In the genomic region with DNA sequence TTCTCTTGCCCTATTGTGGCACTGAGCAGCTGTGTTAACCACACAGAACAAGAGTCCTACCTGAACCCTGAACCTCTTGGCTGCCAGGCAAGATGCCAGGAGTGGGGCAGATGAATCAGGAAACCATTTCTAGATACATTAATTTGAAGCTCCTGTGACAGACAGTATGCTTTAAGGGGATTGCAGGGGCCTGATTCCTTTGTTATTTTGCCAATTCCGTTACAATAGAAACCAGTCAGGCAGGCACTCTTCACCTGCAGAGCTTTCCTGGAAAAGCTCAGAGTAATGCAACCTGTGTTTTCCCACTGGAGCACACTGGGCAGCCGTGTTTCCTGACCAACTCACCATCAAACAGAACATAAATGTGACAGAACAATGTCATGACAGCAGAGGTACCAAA, we compare ENCODE assay signal across 17 cellular contexts.
DNase-seq lines count a peak whose midpoint lies in the region; ATAC-seq, FAIRE-seq and TF ChIP-seq lines count a peak whose summit lies in the region.
"Had no signal": no experiment of that assay in that cellular context is flagged by ENCODE, and none has a peak within 500 bp of the region (broad histone marks: within the 10 kb centered on the region; RNA-seq: fewer than 3 reads in every experiment).

No MANE protein-coding gene starts in this region.

- no peak for TF ChIP-seq CTCF in H1 (IDR thresholded peaks at IDR 0.05; ENCODE audit: control extremely low read depth in 1 of 3, insufficient read depth in 1 of 3, low read depth in 1 of 3, low read length in 3 of 3)
- no peak for TF ChIP-seq CTCF in H9 (conservative IDR thresholded peaks at IDR 0.05)

- H2AK5ac ChIP-seq in H1 (ENCODE audit: low read depth, low read length) (no peak overlapping the region), H9 (ENCODE audit: insufficient read length, low read length) (no peak overlapping the region)

- no peak for TF ChIP-seq POLR2A in H1 (IDR thresholded peaks at IDR 0.05; ENCODE audit: control extremely low read depth in 1 of 2, low read depth in 2 of 2, low read length in 2 of 2)

- no peaks in the 10 kb centered on the region for H3K79me2 ChIP-seq in H1 (ENCODE audit: control insufficient read depth in 1 of 2, insufficient read depth in 2 of 2, low read length in 2 of 2)
- no peaks in the 10 kb centered on the region for H3K79me2 ChIP-seq in H9 (ENCODE audit: insufficient read depth, low read length)

- H3T11ph ChIP-seq in H9 (ENCODE audit: low read length): no peak overlapping the region

- ATAC-seq in GM18498 (IDR thresholded peaks at IDR 0.05; ENCODE audit: unreplicated experiment) (no peak), HG02678 (IDR thresholded peaks at IDR 0.05; ENCODE audit: unreplicated experiment) (no peak)
- ATAC-seq: T-helper 17 cell had no signal

- no peaks in the 10 kb centered on the region for H3K9me3 Mint-ChIP-seq in H9
- peaks cover 10% of the 10 kb centered on the region for H3K9me3 Mint-ChIP-seq in activated T-helper 1 cell treated with anti-CD3 and anti-CD28 coated beads, Interleukin-12 subunit alpha, Interleukin-12 subunit beta, Interleukin-2, Interleukin-4 antibody, amounts not matched to agents 30 ng/mL and 10 ng/mL and 1 ng/mL, durations not matched to agents 14 hours and 24 hours and 36 hours

- POLR2A ChIA-PET in H1 (lab: Charles Lee; ENCODE audit: partially characterized antibody): no interaction called here

- H3K56ac ChIP-seq in H1 (replicated peaks; ENCODE audit: insufficient read length, low read depth, low read length) (no peak overlapping the region), H9 (ENCODE audit: insufficient read length, low read depth, low read length) (no peak overlapping the region)

- H2BK12ac ChIP-seq in H1 (ENCODE audit: low read depth, low read length) (no peak overlapping the region; the same call in 1 of the 2 replicates), H9 (ENCODE audit: insufficient read length, low read depth, low read length) (no peak overlapping the region)

- no peak overlapping the region for H3K4ac ChIP-seq in H1 (replicated peaks; ENCODE audit: insufficient read length, low read depth, low read length)
- H3K4ac ChIP-seq in H9 (ENCODE audit: low read depth, low read length): no peak overlapping the region

- H3K4me1 ChIP-seq in H1 (replicated peaks in 1 of 4; ENCODE audit: control insufficient read depth in 3 of 4, insufficient read depth in 4 of 4, low read length in 3 of 4): peaks cover 0 to 9% (median 4%) of the 10 kb centered on the region in 4 experiments; a peak in 6 of 7 replicates
- no peaks in the 10 kb centered on the region; the same call in 1 of the 2 replicates for H3K4me1 ChIP-seq in H9 (ENCODE audit: insufficient read depth, low read length)
- H3K4me1 ChIP-seq: HAP-1 had no signal

- H3K27me3 ChIP-seq in H1 (replicated peaks in 1 of 4; ENCODE audit: control insufficient read depth in 3 of 4, extremely low read depth in 1 of 4, insufficient read depth in 3 of 4, low read length in 3 of 4) (no peaks in the 10 kb centered on the region), H9 (ENCODE audit: insufficient read depth, low read length) (no peaks in the 10 kb centered on the region)

- no peak for TF ChIP-seq RAD21 in H1 (IDR thresholded peaks at IDR 0.05 in 1 of 2, conservative IDR thresholded peaks at IDR 0.05 in 1 of 2; ENCODE audit: low read depth in 2 of 2, low read length in 2 of 2)

- H4K5ac ChIP-seq in H1 (ENCODE audit: insufficient read length, low read depth, low read length) (no peak overlapping the region), H9 (ENCODE audit: insufficient read length, low read depth, low read length) (no peak overlapping the region)

- no peak overlapping the region for H3K18ac ChIP-seq in H1 (ENCODE audit: extremely low read depth, low read length)
- no peak overlapping the region for H3K18ac ChIP-seq in H9 (ENCODE audit: insufficient read length, low read depth, low read length)

- H3K36me3 ChIP-seq in H1 (ENCODE audit: control insufficient read depth in 2 of 4, insufficient read depth in 4 of 4, low read length in 3 of 4): no peaks in the 10 kb centered on the region
- H3K36me3 ChIP-seq: HAP-1 had no signal

- H3K79me1 ChIP-seq in H1 (ENCODE audit: low read depth, low read length) (no peaks in the 10 kb centered on the region), H9 (ENCODE audit: insufficient read depth, low read depth, low read length, poor library complexity, severe bottlenecking) (no peaks in the 10 kb centered on the region)

- peak; percentile 48 for DNase-seq in DMS53 treated with DMSO at 0.1 percent for 48 hours (lab: John Stamatoyannopoulos, UW; ENCODE audit: unreplicated experiment)
- DNase-seq in NCI-H1105 treated with DMSO at 0.1 percent for 48 hours (lab: John Stamatoyannopoulos, UW): peak; percentile 50
- peak; percentile 87 for DNase-seq in NCI-H345 (lab: John Stamatoyannopoulos, UW)
- no peak for DNase-seq in H1 (ENCODE audit: low read depth in 1 of 2, low spot score in 2 of 2)
- DNase-seq in H9: no peak
- DNase-seq in activated T-helper 1 cell treated with anti-CD3 and anti-CD28 coated beads, Interleukin-12 subunit alpha, Interleukin-12 subunit beta, Interleukin-2, Interleukin-4 antibody, amounts not matched to agents 30 ng/mL and 10 ng/mL and 1 ng/mL, durations not matched to agents 14 hours and 24 hours and 36 hours (ENCODE audit: low spot score): no peak
- DNase-seq: Calu3; NCI-H524 treated with DMSO at 0.1 percent for 48 hours; NK-92 treated with Interleukin-12 subunit alpha and Interleukin-12 subunit beta, amount 100 ng/mL, for 24 hours; OCI-M1; T-helper 17 cell had no signal

- FAIRE-seq in H1 (lab: Jason Lieb, UNC): no peak
- FAIRE-seq: GM12892, GM19239 had no signal

- H3K27ac ChIP-seq in H1 (ENCODE audit: low read depth, low read length): no peak overlapping the region
- H3K27ac ChIP-seq in H9 (ENCODE audit: insufficient read length, low read depth, low read length): no peak overlapping the region
- H3K27ac ChIP-seq: HL-60 had no signal

- H3K4me3 ChIP-seq in H1 (ENCODE audit: extremely low read depth in 1 of 4, insufficient read depth in 2 of 4, low read depth in 3 of 4, low read length in 4 of 4): no peak overlapping the region
- H3K4me3 ChIP-seq: HAP-1 had no signal

- H3K23ac ChIP-seq in H1 (ENCODE audit: insufficient read length) (no peak overlapping the region), H9 (ENCODE audit: insufficient read length, low read depth, low read length) (no peak overlapping the region)

- CTCF ChIA-PET in H1 (lab: Charles Lee; ENCODE audit: partially characterized antibody): interaction anchor here (1.1 to 12.3 kb wide), 7 partner anchors 8 to 458 kb away, joined by 3 to 197 read pairs (median 4); no protein-coding TSS in a partner anchor

- H3K23me2 ChIP-seq in H1 (ENCODE audit: low read depth, low read length): no peaks in the 10 kb centered on the region
- H3K23me2 ChIP-seq in H9 (ENCODE audit: insufficient read length, low read depth, low read length, poor library complexity, severe bottlenecking): no peaks in the 10 kb centered on the region

- H2BK5ac ChIP-seq in H1 (ENCODE audit: low read depth, low read length) (no peak overlapping the region), H9 (ENCODE audit: insufficient read length, low read length) (no peak overlapping the region)

- H4K20me1 ChIP-seq in H1 (replicated peaks in 1 of 2; ENCODE audit: control insufficient read depth in 1 of 2, insufficient read depth in 2 of 2, low read length in 2 of 2) (no peaks in the 10 kb centered on the region), H9 (ENCODE audit: control insufficient read depth, insufficient read depth, insufficient read length) (no peaks in the 10 kb centered on the region)

- H2AFZ ChIP-seq in H1 (ENCODE audit: low read length) (no peak overlapping the region), H9 (ENCODE audit: low read length) (no peak overlapping the region)

- 50% methylated on average over 2 of the region's 2 CpGs; no CpG with 5 or more reads in 1 of the 2 experiments for WGBS in H1 (ENCODE audit: extremely low coverage in 1 of 2, insufficient coverage in 1 of 2, insufficient read length in 1 of 2, insufficient replicate concordance in 2 of 2, low coverage in 1 of 2, low lambda C conversion rate in 2 of 2, missing lambda C conversion rate in 1 of 2), 2 experiments
- WGBS in H9 (ENCODE audit: extremely low coverage, insufficient read length, low lambda C conversion rate): no CpG with 5 or more reads among the region's 2 CpGs

- no peaks in the 10 kb centered on the region for H3K36me3 Mint-ChIP-seq in H9 (ENCODE audit: insufficient read depth in 1 of 3, low read depth in 3 of 3)
- H3K36me3 Mint-ChIP-seq in activated T-helper 1 cell treated with anti-CD3 and anti-CD28 coated beads, Interleukin-12 subunit alpha, Interleukin-12 subunit beta, Interleukin-2, Interleukin-4 antibody, amounts not matched to agents 30 ng/mL and 10 ng/mL and 1 ng/mL, durations not matched to agents 14 hours and 24 hours and 36 hours (ENCODE audit: low read depth): no peaks in the 10 kb centered on the region

- H4K8ac ChIP-seq in H1 (ENCODE audit: extremely low read depth, insufficient read depth, low read length): no peak overlapping the region
- H4K8ac ChIP-seq in H9 (replicated peaks; ENCODE audit: insufficient read length, low read depth, low read length): no peak overlapping the region

- H3K14ac ChIP-seq in H1 (ENCODE audit: insufficient read length) (no peak overlapping the region), H9 (ENCODE audit: insufficient read depth, low read length) (no peak overlapping the region)

- H3K4me3 Mint-ChIP-seq in H9: no peak overlapping the region
- no peak overlapping the region for H3K4me3 Mint-ChIP-seq in activated T-helper 1 cell treated with anti-CD3 and anti-CD28 coated beads, Interleukin-12 subunit alpha, Interleukin-12 subunit beta, Interleukin-2, Interleukin-4 antibody, amounts not matched to agents 30 ng/mL and 10 ng/mL and 1 ng/mL, durations not matched to agents 14 hours and 24 hours and 36 hours
- H3K4me3 Mint-ChIP-seq: T-helper 17 cell had no signal

- H2BK15ac ChIP-seq in H1 (ENCODE audit: low read length) (0 out of 2 replicates have a peak overlapping the region, but pooled peaks have one; percentile 31), H9 (ENCODE audit: low read depth, low read length) (no peak overlapping the region)

- no peak overlapping the region for H3K9ac ChIP-seq in H1 (replicated peaks in 1 of 4; ENCODE audit: extremely low read depth in 1 of 4, low read depth in 3 of 4, low read length in 3 of 4)
- H3K9ac ChIP-seq in H9 (ENCODE audit: extremely low read depth, insufficient read length, low read length): no peak overlapping the region

- peak overlapping the region in 1 of 3 experiments; percentile 18; a peak in 3 of 7 replicates for H3K27ac Mint-ChIP-seq in H9
- no peak overlapping the region for H3K27ac Mint-ChIP-seq in activated T-helper 1 cell treated with anti-CD3 and anti-CD28 coated beads, Interleukin-12 subunit alpha, Interleukin-12 subunit beta, Interleukin-2, Interleukin-4 antibody, amounts not matched to agents 30 ng/mL and 10 ng/mL and 1 ng/mL, durations not matched to agents 14 hours and 24 hours and 36 hours
- H3K27ac Mint-ChIP-seq: T-helper 17 cell had no signal

- peaks cover 22% of the 10 kb centered on the region in 2 experiments for H3K4me1 Mint-ChIP-seq in H9
- H3K4me1 Mint-ChIP-seq in activated T-helper 1 cell treated with anti-CD3 and anti-CD28 coated beads, Interleukin-12 subunit alpha, Interleukin-12 subunit beta, Interleukin-2, Interleukin-4 antibody, amounts not matched to agents 30 ng/mL and 10 ng/mL and 1 ng/mL, durations not matched to agents 14 hours and 24 hours and 36 hours (ENCODE audit: low read depth): no peaks in the 10 kb centered on the region
- H3K4me1 Mint-ChIP-seq: T-helper 17 cell had no signal

- H4K91ac ChIP-seq in H1 (replicated peaks; ENCODE audit: insufficient read length, low read length) (no peak overlapping the region), H9 (ENCODE audit: insufficient read length, low read depth, low read length) (no peak overlapping the region)

- no peak overlapping the region for H2BK120ac ChIP-seq in H1 (replicated peaks; ENCODE audit: low read depth, low read length)
- H2BK120ac ChIP-seq in H9 (ENCODE audit: low read depth, low read length, poor library complexity, severe bottlenecking): no peak overlapping the region

- TF ChIP-seq EP300 in H1 (IDR thresholded peaks at IDR 0.05; ENCODE audit: borderline replicate concordance in 1 of 2, low read depth in 2 of 2, low read length in 2 of 2): no peak

- intact Hi-C loops in activated T-helper 1 cell treated with anti-CD3 and anti-CD28 coated beads, Interleukin-12 subunit alpha, Interleukin-12 subunit beta, Interleukin-2, Interleukin-4 antibody, amounts not matched to agents 30 ng/mL and 10 ng/mL and 1 ng/mL, durations not matched to agents 14 hours and 24 hours and 36 hours (cut with micrococcal nuclease): no loop called here

- H3K27me3 Mint-ChIP-seq in H9 (ENCODE audit: low read depth): no peaks in the 10 kb centered on the region
- no peaks in the 10 kb centered on the region for H3K27me3 Mint-ChIP-seq in activated T-helper 1 cell treated with anti-CD3 and anti-CD28 coated beads, Interleukin-12 subunit alpha, Interleukin-12 subunit beta, Interleukin-2, Interleukin-4 antibody, amounts not matched to agents 30 ng/mL and 10 ng/mL and 1 ng/mL, durations not matched to agents 14 hours and 24 hours and 36 hours (ENCODE audit: insufficient read depth)
- H3K27me3 Mint-ChIP-seq: T-helper 17 cell had no signal

- H2BK20ac ChIP-seq in H1 (ENCODE audit: low read length) (no peak overlapping the region), H9 (ENCODE audit: low read depth, low read length, poor library complexity, severe bottlenecking) (no peak overlapping the region)

- H3K9me3 ChIP-seq in H1 (ENCODE audit: insufficient read depth in 2 of 2, low read depth in 1 of 2, low read length in 1 of 2) (no peaks in the 10 kb centered on the region), H9 (ENCODE audit: control insufficient read depth, low read depth, low read length) (no peaks in the 10 kb centered on the region)
- H3K9me3 ChIP-seq: HAP-1 had no signal

- H3K4me2 ChIP-seq in H1 (ENCODE audit: insufficient read depth in 1 of 2, low read depth in 2 of 2, low read length in 2 of 2): peak overlapping the region; percentile 22 to 50; a peak in 2 of 4 replicates
- no peak overlapping the region for H3K4me2 ChIP-seq in H9 (ENCODE audit: insufficient read depth, insufficient read length, low read length)

Comparison
In these comparisons a context has a peak if more than half of its experiments do, and no peak if none do; other contexts are left out.
1. DNase-seq: peak in DMS53 treated with DMSO at 0.1 percent for 48 hours (single experiment), NCI-H1105 treated with DMSO at 0.1 percent for 48 hours (single experiment) and NCI-H345 (single experiment); none in H1 (0 of 2), H9 (single experiment) and activated T-helper 1 cell treated with anti-CD3 and anti-CD28 coated beads, Interleukin-12 subunit alpha, Interleukin-12 subunit beta, Interleukin-2, Interleukin-4 antibody, amounts not matched to agents 30 ng/mL and 10 ng/mL and 1 ng/mL, durations not matched to agents 14 hours and 24 hours and 36 hours (single experiment).